Comparison of ENCODE assay signal across 28 cellular contexts in the genomic region with DNA sequence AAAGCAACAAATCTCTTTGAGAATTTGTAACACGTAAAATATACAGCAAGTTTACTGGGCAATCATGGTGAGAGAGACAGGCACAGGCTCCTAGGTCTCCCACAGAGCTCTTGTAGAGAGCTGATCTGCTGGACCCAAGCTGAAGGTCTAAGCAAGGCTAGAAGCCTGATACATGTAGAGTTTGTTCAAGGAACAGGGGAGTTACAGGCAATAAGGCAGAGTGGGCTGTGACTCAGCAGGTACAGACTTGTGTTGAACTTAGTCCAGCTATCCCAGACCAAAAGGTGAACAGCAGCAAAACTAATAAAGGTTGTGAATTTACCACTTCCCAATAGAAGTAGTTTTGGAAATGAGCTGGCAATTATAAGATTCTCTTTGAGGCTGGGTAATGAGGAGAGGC.
"Had no signal": no experiment of that assay in that cellular context is flagged by ENCODE, and none has a peak within 500 bp of the region (broad histone marks: within the 10 kb centered on the region; RNA-seq: fewer than 3 reads in every experiment).

No MANE protein-coding gene starts in this region.

- H3K36me3 ChIP-seq: stomach, suprapubic skin, thoracic aorta, thyroid gland, tibial artery, tibial nerve, transverse colon, upper lobe of left lung, uterus, vagina had no signal

- H3K4me3 Mint-ChIP-seq: stimulated activated effector memory CD8-positive, alpha-beta T cell treated with anti-CD3 and anti-CD28 coated beads, Interleukin-12 subunit alpha, Interleukin-12 subunit beta, amount 100 ng/mL, for 72 hours; stimulated activated memory B cell treated with anti-CD40 and anti-IgM and Interleukin-4, amounts not matched to agents 10 μg/mL and 1 μg/mL and 100 μg/mL, for 72 hours; stimulated activated naive B cell treated with anti-CD40 and anti-IgM and Interleukin-4, amounts not matched to agents 10 μg/mL and 1 μg/mL and 100 μg/mL, for 72 hours; stimulated activated naive CD8-positive, alpha-beta T cell treated with anti-CD3 and anti-CD28 coated beads, Interleukin-15, amount 100 ng/mL, for 72 hours; stimulated activated naive CD8-positive, alpha-beta T cell treated with anti-CD3 and anti-CD28 coated beads, Interleukin-15, Interleukin-2, amounts not matched to agents 100 ng/mL and 50 ng/mL, for 24 hours; type B pancreatic cell had no signal

- H3K27ac ChIP-seq: stomach, suprapubic skin, testis, thoracic aorta, thyroid gland, tibial artery, tibial nerve, transverse colon, upper lobe of left lung, uterus, vagina had no signal

- H3K9me3 ChIP-seq: stomach, suprapubic skin, testis, thoracic aorta, thyroid gland, tibial artery, tibial nerve, transverse colon, upper lobe of left lung, uterus, vagina had no signal

- H3K27me3 ChIP-seq: stomach, suprapubic skin, testis, thyroid gland, tibial artery, tibial nerve, transverse colon, upper lobe of left lung, uterus, vagina had no signal

- H3K4me3 ChIP-seq: stomach, suprapubic skin, testis, thoracic aorta, thyroid gland, tibial artery, tibial nerve, transverse colon, upper lobe of left lung, uterus, vagina had no signal

- H3K9me3 Mint-ChIP-seq: stimulated activated effector memory CD8-positive, alpha-beta T cell treated with anti-CD3 and anti-CD28 coated beads, Interleukin-12 subunit alpha, Interleukin-12 subunit beta, amount 100 ng/mL, for 72 hours; stimulated activated memory B cell treated with anti-CD40 and anti-IgM and Interleukin-4, amounts not matched to agents 10 μg/mL and 1 μg/mL and 100 μg/mL, for 72 hours; stimulated activated naive B cell treated with anti-CD40 and anti-IgM and Interleukin-4, amounts not matched to agents 10 μg/mL and 1 μg/mL and 100 μg/mL, for 72 hours; type B pancreatic cell had no signal

- H3K27ac Mint-ChIP-seq: stimulated activated effector memory CD8-positive, alpha-beta T cell treated with anti-CD3 and anti-CD28 coated beads, Interleukin-12 subunit alpha, Interleukin-12 subunit beta, amount 100 ng/mL, for 72 hours; stimulated activated memory B cell treated with anti-CD40 and anti-IgM and Interleukin-4, amounts not matched to agents 10 μg/mL and 1 μg/mL and 100 μg/mL, for 72 hours; stimulated activated naive B cell treated with anti-CD40 and anti-IgM and Interleukin-4, amounts not matched to agents 10 μg/mL and 1 μg/mL and 100 μg/mL, for 72 hours; stimulated activated naive CD8-positive, alpha-beta T cell treated with anti-CD3 and anti-CD28 coated beads, Interleukin-15, amount 100 ng/mL, for 72 hours; stimulated activated naive CD8-positive, alpha-beta T cell treated with anti-CD3 and anti-CD28 coated beads, Interleukin-15, Interleukin-2, amounts not matched to agents 100 ng/mL and 50 ng/mL, for 24 hours; type B pancreatic cell had no signal

- DNase-seq: stimulated activated CD4-positive, alpha-beta T cell treated with anti-CD3 and anti-CD28 coated beads, Interleukin-2, amount 100 ng/mL, for 24 hours; stimulated activated CD4-positive, alpha-beta T cell treated with anti-CD3 and anti-CD28 coated beads, Interleukin-2, amount 100 ng/mL, for 48 hours; stimulated activated CD4-positive, alpha-beta T cell treated with anti-CD3 and anti-CD28 coated beads, Interleukin-4, amount 100 ng/mL, for 1 hour; stimulated activated CD4-positive, alpha-beta T cell treated with anti-CD3 and anti-CD28 coated beads, Interleukin-4, amount 100 ng/mL, for 24 hours; stimulated activated CD4-positive, alpha-beta T cell treated with anti-CD3 and anti-CD28 coated beads, Interleukin-4, amount 100 ng/mL, for 4 hours; stimulated activated CD8-positive, alpha-beta memory T cell treated with anti-CD3 and anti-CD28 coated beads, Interleukin-4, amount 100 ng/mL, for 48 hours; stimulated activated naive B cell treated with anti-CD40 and anti-IgM and Interleukin-4, amounts not matched to agents 10 μg/mL and 1 μg/mL and 100 μg/mL, for 72 hours; stimulated activated naive CD4-positive, alpha-beta T cell; stimulated activated naive CD4-positive, alpha-beta T cell treated with Interleukin-2 at 50 U/mL for 16 hours; stimulated activated naive CD8-positive, alpha-beta T cell treated with anti-CD3 and anti-CD28 coated beads, Interleukin-15, amount 100 ng/mL, for 72 hours; stimulated activated naive CD8-positive, alpha-beta T cell treated with anti-CD3 and anti-CD28 coated beads, Interleukin-15, Interleukin-2, amounts not matched to agents 100 U/mL and 50 U/mL, for 24 hours; stomach; substantia nigra; testis; thyroid gland; tibial artery; transverse colon; trophoblast cell; upper lobe of left lung; uterus had no signal

- H3K4me1 Mint-ChIP-seq: stimulated activated effector memory CD8-positive, alpha-beta T cell treated with anti-CD3 and anti-CD28 coated beads, Interleukin-12 subunit alpha, Interleukin-12 subunit beta, amount 100 ng/mL, for 72 hours; stimulated activated memory B cell treated with anti-CD40 and anti-IgM and Interleukin-4, amounts not matched to agents 10 μg/mL and 1 μg/mL and 100 μg/mL, for 72 hours; stimulated activated naive B cell treated with anti-CD40 and anti-IgM and Interleukin-4, amounts not matched to agents 10 μg/mL and 1 μg/mL and 100 μg/mL, for 72 hours; stimulated activated naive CD8-positive, alpha-beta T cell treated with anti-CD3 and anti-CD28 coated beads, Interleukin-15, amount 100 ng/mL, for 72 hours had no signal

- H3K27me3 Mint-ChIP-seq: stimulated activated naive CD8-positive, alpha-beta T cell treated with anti-CD3 and anti-CD28 coated beads, Interleukin-15, amount 100 ng/mL, for 72 hours had no signal

- ATAC-seq: stimulated activated effector memory CD8-positive, alpha-beta T cell treated with anti-CD3 and anti-CD28 coated beads, Interleukin-12 subunit alpha, Interleukin-12 subunit beta, amount 100 ng/mL, for 72 hours; stimulated activated memory B cell treated with anti-CD40 and anti-IgM and Interleukin-4, amounts not matched to agents 10 μg/mL and 1 μg/mL and 100 μg/mL, for 72 hours; stimulated activated naive B cell treated with anti-CD40 and anti-IgM and Interleukin-4, amounts not matched to agents 10 μg/mL and 1 μg/mL and 100 μg/mL, for 72 hours; stimulated activated naive CD8-positive, alpha-beta T cell treated with anti-CD3 and anti-CD28 coated beads, Interleukin-15, amount 100 ng/mL, for 72 hours; stimulated activated naive CD8-positive, alpha-beta T cell treated with anti-CD3 and anti-CD28 coated beads, Interleukin-15, Interleukin-2, amounts not matched to agents 100 U/mL and 50 U/mL, for 24 hours had no signal

- H3K4me1 ChIP-seq: stomach, suprapubic skin, testis, thyroid gland, tibial artery, tibial nerve, transverse colon, upper lobe of left lung, uterus, vagina had no signal

- H3K36me3 Mint-ChIP-seq: stimulated activated effector memory CD8-positive, alpha-beta T cell treated with anti-CD3 and anti-CD28 coated beads, Interleukin-12 subunit alpha, Interleukin-12 subunit beta, amount 100 ng/mL, for 72 hours; stimulated activated memory B cell treated with anti-CD40 and anti-IgM and Interleukin-4, amounts not matched to agents 10 μg/mL and 1 μg/mL and 100 μg/mL, for 72 hours; stimulated activated naive B cell treated with anti-CD40 and anti-IgM and Interleukin-4, amounts not matched to agents 10 μg/mL and 1 μg/mL and 100 μg/mL, for 72 hours; type B pancreatic cell had no signal
